In the genomic region with DNA sequence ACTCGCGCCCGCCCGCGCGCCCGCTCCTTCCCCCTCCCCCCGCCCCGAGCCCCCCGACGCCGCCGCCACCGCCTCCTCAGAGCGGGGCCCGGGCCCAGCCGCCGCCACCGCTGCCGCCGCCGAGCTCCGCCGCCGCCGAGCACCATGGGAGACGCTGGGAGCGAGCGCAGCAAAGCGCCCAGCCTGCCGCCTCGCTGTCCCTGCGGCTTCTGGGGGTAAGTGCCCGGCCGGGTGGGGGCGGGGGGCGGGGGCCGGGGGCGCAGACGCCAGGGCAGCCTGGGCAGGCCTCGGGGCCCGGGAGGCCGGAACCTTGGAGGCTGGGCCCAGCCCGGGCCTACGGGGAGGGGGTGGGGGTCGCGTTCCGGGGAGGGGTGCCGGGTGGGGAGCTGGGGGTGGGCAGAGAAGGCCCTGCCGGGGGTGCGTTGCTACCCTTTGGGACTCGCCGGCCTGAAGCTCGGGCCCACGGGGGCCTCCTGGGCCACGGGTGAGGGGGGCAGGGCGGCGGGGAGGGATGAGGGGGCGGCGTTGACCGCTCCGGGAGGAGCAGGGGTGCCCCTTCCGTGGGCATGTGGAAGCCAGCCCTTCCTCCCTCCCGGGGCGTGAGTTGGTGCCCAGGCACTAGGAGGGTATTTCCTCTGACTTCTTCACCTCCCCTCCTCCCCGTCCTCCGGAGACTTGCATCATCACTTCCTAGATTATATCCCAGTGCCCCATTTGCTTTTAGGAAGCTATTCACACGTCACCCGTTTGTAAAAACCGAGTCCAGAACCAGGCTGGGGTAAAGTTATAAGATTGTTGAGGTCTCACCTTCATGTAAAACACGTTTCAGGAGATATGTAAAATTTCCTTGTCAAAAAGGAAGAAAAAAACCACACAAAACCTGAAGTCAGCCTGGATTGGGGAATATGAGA, we compare ENCODE assay signal across 8 cellular contexts. TPM values are rescaled to one million over a fixed set of nuclear protein-coding genes. Genes with fewer than 3 reads are reported as not detected.
DNase-seq lines count a peak whose midpoint lies in the region; TF ChIP-seq lines count a peak whose summit lies in the region.

No MANE protein-coding gene starts in this region.

- peak overlapping the region; percentile 99 for H3K27ac ChIP-seq in WERI-Rb-1
- peak overlapping the region; percentile 34 for H3K27ac ChIP-seq in caudate nucleus (ENCODE audit: low read depth, low read length)

- H3K27me3 ChIP-seq in WERI-Rb-1 (ENCODE audit: insufficient read depth, low read depth, severe bottlenecking) = no peaks in the 10 kb centered on the region

- H3K9me3 ChIP-seq in WERI-Rb-1 (ENCODE audit: severe bottlenecking) = no peaks in the 10 kb centered on the region

- peaks cover 8% of the 10 kb centered on the region for H3K36me3 ChIP-seq in WERI-Rb-1

- DNase-seq in GM04504 (ENCODE audit: low read depth) (peak; percentile 30), LHCN-M2 (ENCODE audit: low read depth) (peak; percentile 77), WERI-Rb-1 (peak; percentile 43), caudate nucleus (lab: John Stamatoyannopoulos, UW) (peak in 31 of 61 donors; percentile 5 to 72 (median 30)), iris pigment epithelial cell (ENCODE audit: low read depth) (peak; percentile 65), epidermal melanocyte (ENCODE audit: insufficient read length, low spot score) (no peak), GM19238 (ENCODE audit: insufficient read length, low spot score) (no peak)
- peak; percentile 31 for DNase-seq in stimulated activated CD4-positive, alpha-beta T cell treated with anti-CD3 and anti-CD28 coated beads, Interleukin-12 subunit alpha, Interleukin-12 subunit beta, amount 100 ng/mL, for 4 hours

- H3K4me3 ChIP-seq in WERI-Rb-1 (ENCODE audit: low read depth, low read length) = peak overlapping the region; percentile 80

- no peak for TF ChIP-seq CTCF in WERI-Rb-1 (IDR thresholded peaks at IDR 0.05; ENCODE audit: low read depth, low read length)

RNA-seq across cellular contexts. Expression of a gene that starts 0.5 kb away (rescaled TPM):
- total RNA-seq in LHCN-M2 (2014; rRNA removed) = 14.7 and 19.9 TPM in 2 replicates
- 78.8 TPM for polyA plus RNA-seq in LHCN-M2 (2012)

Comparison
In these comparisons a context has a peak if more than half of its experiments do, and no peak if none do; other contexts are left out.
1. DNase-seq: peak in GM04504 (single experiment), LHCN-M2 (single experiment), WERI-Rb-1 (single experiment), caudate nucleus (31 of 61), iris pigment epithelial cell (single experiment) and stimulated activated CD4-positive, alpha-beta T cell treated with anti-CD3 and anti-CD28 coated beads, Interleukin-12 subunit alpha, Interleukin-12 subunit beta, amount 100 ng/mL, for 4 hours (single experiment); none in epidermal melanocyte (single experiment) and GM19238 (single experiment).